Comparison of ENCODE assay signal across 6 cellular contexts in genomic region chr17:20453820-20454434, GRCh38. TPM values are rescaled to one million over a fixed set of nuclear protein-coding genes. Genes with fewer than 3 reads are reported as not detected.
"Had no signal": no experiment of that assay in that cellular context is flagged by ENCODE, and none has a peak within 500 bp of the region (broad histone marks: within the 10 kb centered on the region; RNA-seq: fewer than 3 reads in every experiment).

No MANE protein-coding gene starts in this region.

RNA-seq across cellular contexts. Expression of gene LGALS9B, which starts 13.4 kb away (rescaled TPM):
- total RNA-seq: GM23248, GM23338, H4, H7, H9, HFFc6 had no signal
- polyA plus RNA-seq: GM23248, GM23338 had no signal
